10 cellular contexts compared by ENCODE assay signal in the genomic region with DNA sequence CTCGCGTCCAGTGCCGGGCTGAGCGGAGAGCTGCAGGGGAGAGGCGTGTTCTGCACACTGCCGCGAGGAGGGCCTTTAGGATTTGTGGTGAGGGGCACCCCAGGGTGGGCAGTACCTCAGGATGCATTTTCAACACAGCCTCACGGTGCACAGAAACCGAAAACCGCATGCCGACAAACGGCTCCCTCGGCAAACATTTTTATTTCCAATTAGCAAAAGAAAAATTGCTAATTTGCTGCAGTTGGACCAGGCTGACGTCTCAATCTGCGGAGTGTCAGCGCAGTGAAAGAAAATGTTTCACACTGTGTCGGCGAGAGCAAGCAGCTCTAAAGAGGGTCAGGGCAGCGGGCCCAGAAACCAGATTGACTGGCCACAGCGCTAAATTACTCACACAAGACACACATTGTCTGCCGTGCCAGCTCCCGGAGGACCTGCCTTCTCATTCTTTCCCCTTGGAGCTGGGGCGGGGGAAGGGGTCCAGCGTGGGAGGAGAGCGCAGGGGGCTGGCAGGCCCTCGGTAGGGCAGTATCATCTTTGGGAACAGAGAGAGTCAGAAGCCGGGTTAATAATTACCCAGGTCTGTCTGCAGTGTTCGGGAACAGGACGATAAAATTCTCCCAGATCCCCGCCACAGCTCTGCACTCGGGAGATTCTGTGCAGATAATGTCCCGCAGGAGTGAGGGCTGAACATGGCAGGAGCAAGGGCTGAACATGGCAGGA.
DNase-seq lines count a peak whose midpoint lies in the region; ATAC-seq and TF ChIP-seq lines count a peak whose summit lies in the region.
"Had no signal": no experiment of that assay in that cellular context is flagged by ENCODE, and none has a peak within 500 bp of the region (broad histone marks: within the 10 kb centered on the region; RNA-seq: fewer than 3 reads in every experiment).

No MANE protein-coding gene starts in this region.

- POLR2A ChIA-PET in activated CD4-positive, alpha-beta memory T cell treated with anti-CD3 and anti-CD28 coated beads for 36 hours (lab: Charles Lee) = no interaction called here

- DNase-seq in AG10803 (ENCODE audit: low read depth) (peak; percentile 29), SW480 (ENCODE audit: low spot score) (peak; percentile 64), globus pallidus (ENCODE audit: low spot score) (peak; percentile 97), neural crest cell (ENCODE audit: low read depth, low spot score) (peak; percentile 55), GM10266 (ENCODE audit: extremely low spot score) (no peak), NCI-H446 (lab: John Stamatoyannopoulos, UW) (no peak)
- no peak for DNase-seq in activated CD4-positive, alpha-beta memory T cell treated with anti-CD3 and anti-CD28 coated beads for 36 hours
- DNase-seq: activated CD8-positive, alpha-beta memory T cell treated with anti-CD3 and anti-CD28 coated beads, Interleukin-2, amount 10 ng/mL, durations not matched to agents 7 days and 5 days had no signal

- no peak overlapping the region for H3K4me3 ChIP-seq in AG10803 (ENCODE audit: low read length)

- no peak for ATAC-seq in GM19351 (IDR thresholded peaks at IDR 0.05; ENCODE audit: unreplicated experiment)
- ATAC-seq: activated CD8-positive, alpha-beta memory T cell treated with anti-CD3 and anti-CD28 coated beads, Interleukin-2, amount 10 ng/mL, durations not matched to agents 7 days and 5 days; gastrocnemius medialis had no signal

- no peaks in the 10 kb centered on the region for H3K9me3 Mint-ChIP-seq in neural crest cell
- H3K9me3 Mint-ChIP-seq in activated CD4-positive, alpha-beta memory T cell treated with anti-CD3 and anti-CD28 coated beads for 36 hours = no peaks in the 10 kb centered on the region

- peaks cover 84% of the 10 kb centered on the region for H3K4me1 Mint-ChIP-seq in neural crest cell
- H3K4me1 Mint-ChIP-seq in activated CD4-positive, alpha-beta memory T cell treated with anti-CD3 and anti-CD28 coated beads for 36 hours (ENCODE audit: low read depth) = no peaks in the 10 kb centered on the region
- H3K4me1 Mint-ChIP-seq: activated CD8-positive, alpha-beta memory T cell treated with anti-CD3 and anti-CD28 coated beads, Interleukin-2, amount 10 ng/mL, durations not matched to agents 7 days and 5 days had no signal

- no peaks in the 10 kb centered on the region for H3K36me3 Mint-ChIP-seq in neural crest cell (ENCODE audit: low read depth)
- no peaks in the 10 kb centered on the region for H3K36me3 Mint-ChIP-seq in activated CD4-positive, alpha-beta memory T cell treated with anti-CD3 and anti-CD28 coated beads for 36 hours
- H3K36me3 Mint-ChIP-seq: activated CD8-positive, alpha-beta memory T cell treated with anti-CD3 and anti-CD28 coated beads, Interleukin-2, amount 10 ng/mL, durations not matched to agents 7 days and 5 days had no signal

- TF ChIP-seq CTCF in AG10803 (conservative IDR thresholded peaks at IDR 0.05; ENCODE audit: low read length) (no peak), neural crest cell (conservative IDR thresholded peaks at IDR 0.05) (no peak), GM10266 (IDR thresholded peaks at IDR 0.05; ENCODE audit: control insufficient read depth, insufficient read depth, low read depth, missing control alignments) (no peak)

- H3K27ac Mint-ChIP-seq in neural crest cell (ENCODE audit: unreplicated experiment) = peak overlapping the region; percentile 93
- no peak overlapping the region for H3K27ac Mint-ChIP-seq in activated CD4-positive, alpha-beta memory T cell treated with anti-CD3 and anti-CD28 coated beads for 36 hours
- H3K27ac Mint-ChIP-seq: activated CD8-positive, alpha-beta memory T cell treated with anti-CD3 and anti-CD28 coated beads, Interleukin-2, amount 10 ng/mL, durations not matched to agents 7 days and 5 days had no signal

- CTCF ChIA-PET in activated CD4-positive, alpha-beta memory T cell treated with anti-CD3 and anti-CD28 coated beads for 36 hours (lab: Charles Lee) = no interaction called here

- intact Hi-C loops in activated CD4-positive, alpha-beta memory T cell treated with anti-CD3 and anti-CD28 coated beads for 36 hours (cut with micrococcal nuclease) = no loop called here

- peaks cover 34% of the 10 kb centered on the region for H3K27me3 Mint-ChIP-seq in neural crest cell (ENCODE audit: low read depth)
- peaks cover 6% of the 10 kb centered on the region for H3K27me3 Mint-ChIP-seq in activated CD4-positive, alpha-beta memory T cell treated with anti-CD3 and anti-CD28 coated beads for 36 hours

- peak overlapping the region; percentile 74 for H3K4me3 Mint-ChIP-seq in neural crest cell
- H3K4me3 Mint-ChIP-seq in activated CD4-positive, alpha-beta memory T cell treated with anti-CD3 and anti-CD28 coated beads for 36 hours = no peak overlapping the region
- H3K4me3 Mint-ChIP-seq: activated CD8-positive, alpha-beta memory T cell treated with anti-CD3 and anti-CD28 coated beads, Interleukin-2, amount 10 ng/mL, durations not matched to agents 7 days and 5 days had no signal

Comparison
In these comparisons a context has a peak if more than half of its experiments do, and no peak if none do; other contexts are left out.
1. DNase-seq: peak in AG10803 (single experiment), SW480 (single experiment), globus pallidus (single experiment) and neural crest cell (single experiment); none in activated CD4-positive, alpha-beta memory T cell treated with anti-CD3 and anti-CD28 coated beads for 36 hours (single experiment), GM10266 (single experiment) and NCI-H446 (0 of 2).